In genomic region chr1:44476891-44477290, GRCh38 we compare ENCODE assay signal across 2 cellular contexts.
TF ChIP-seq lines count a peak whose summit lies in the region.

No MANE protein-coding gene starts in this region.

TF ChIP-seq in GM23338, 12 proteins besides CTCF, POLR2A, EP300 and RAD21 (continued from another document):
- no peak for TF ChIP-seq ZNF462 (CRISPR knock-in tag; IDR thresholded peaks at IDR 0.05)

TF ChIP-seq in WTC11, 78 proteins besides CTCF, POLR2A, EP300 and RAD21 (continued from another document):
- TF ChIP-seq MLX (CRISPR knock-in tag; IDR thresholded peaks at IDR 0.05): no peak
- no peak for TF ChIP-seq GRHL2 (CRISPR knock-in tag; IDR thresholded peaks at IDR 0.05; ENCODE audit: insufficient replicate concordance, severe bottlenecking)
- no peak for TF ChIP-seq ZNF416 (CRISPR knock-in tag; IDR thresholded peaks at IDR 0.05)
- no peak for TF ChIP-seq CBFB (CRISPR knock-in tag; IDR thresholded peaks at IDR 0.05; ENCODE audit: low read depth)
